In the genomic region with DNA sequence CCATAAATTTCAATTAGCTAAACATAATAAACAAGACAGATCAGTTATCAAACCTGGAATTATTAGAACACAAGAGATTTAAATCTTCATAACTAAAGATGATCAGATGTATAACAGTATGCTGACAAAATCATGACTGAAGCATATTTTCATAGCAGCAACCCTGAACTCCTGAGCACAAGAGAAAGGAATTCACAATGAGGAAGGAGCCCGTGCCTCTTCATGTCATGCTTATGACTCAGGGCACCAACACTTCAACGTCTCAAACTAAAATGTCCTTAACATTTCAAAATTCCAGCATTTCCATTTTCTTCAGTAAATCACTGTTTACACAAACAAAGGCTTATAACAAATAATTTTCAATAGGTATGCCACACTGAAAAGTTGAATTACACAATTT, we compare ENCODE assay signal across 10 cellular contexts. TPM values are rescaled to one million over a fixed set of nuclear protein-coding genes. Genes with fewer than 3 reads are reported as not detected.
A peak's percentile ranks its signal among the peaks of the same experiment; 100 is the strongest.
DNase-seq lines count a peak whose midpoint lies in the region; ATAC-seq and TF ChIP-seq lines count a peak whose summit lies in the region.
"Had no signal": no experiment of that assay in that cellular context is flagged by ENCODE, and none has a peak within 500 bp of the region (broad histone marks: within the 10 kb centered on the region; RNA-seq: fewer than 3 reads in every experiment).

No MANE protein-coding gene starts in this region.

- H3K56ac ChIP-seq in H9 (ENCODE audit: insufficient read length, low read depth, low read length): no peak overlapping the region

- DNase-seq in GM23248 (peak; percentile 94), RPMI7951 (ENCODE audit: low read depth) (peak; percentile 58), fibroblast of pulmonary artery (ENCODE audit: low read depth) (peak; percentile 77), H9 (no peak)
- no peak for DNase-seq in activated naive CD8-positive, alpha-beta T cell treated with anti-CD3 and anti-CD28 coated beads for 36 hours
- DNase-seq: activated gamma-delta T cell, glutamatergic neuron had no signal

- H2BK15ac ChIP-seq in H9 (ENCODE audit: low read depth, low read length): no peak overlapping the region

- H4K91ac ChIP-seq in H9 (ENCODE audit: insufficient read length, low read depth, low read length): no peak overlapping the region

- no peak overlapping the region for H2BK5ac ChIP-seq in H9 (ENCODE audit: insufficient read length, low read length)

- H3K27ac Mint-ChIP-seq in activated naive CD8-positive, alpha-beta T cell treated with anti-CD3 and anti-CD28 coated beads for 36 hours: no peak overlapping the region
- H3K27ac Mint-ChIP-seq in H9: no peak overlapping the region

- H3K4me1 ChIP-seq in GM23248 (ENCODE audit: insufficient read depth) (peaks cover 36% of the 10 kb centered on the region), skeletal muscle satellite cell (ENCODE audit: control insufficient read depth, insufficient read depth, low read length) (peaks cover 23% of the 10 kb centered on the region), H9 (ENCODE audit: insufficient read depth, low read length) (0 out of 2 replicates have a peak, but pooled peaks cover 4% of the 10 kb centered on the region)

- no peak overlapping the region for H3K4me3 Mint-ChIP-seq in activated naive CD8-positive, alpha-beta T cell treated with anti-CD3 and anti-CD28 coated beads for 36 hours
- no peak overlapping the region for H3K4me3 Mint-ChIP-seq in H9
- H3K4me3 Mint-ChIP-seq: neural crest cell had no signal

- H3K4me3 ChIP-seq in GM23248 (peak overlapping the region; percentile 64), fibroblast of pulmonary artery (replicated peaks; ENCODE audit: low read depth, low read length) (no peak overlapping the region), skeletal muscle satellite cell (ENCODE audit: low read length) (no peak overlapping the region)

- H3K36me3 Mint-ChIP-seq in activated naive CD8-positive, alpha-beta T cell treated with anti-CD3 and anti-CD28 coated beads for 36 hours: peaks cover 19% of the 10 kb centered on the region
- H3K36me3 Mint-ChIP-seq in H9 (ENCODE audit: insufficient read depth in 1 of 3, low read depth in 3 of 3): peaks cover 0 to 7% (median 0%) of the 10 kb centered on the region in 3 experiments; a peak in 1 of 7 replicates

- H3K9me2 ChIP-seq in GM23248 (ENCODE audit: insufficient read depth): no peaks in the 10 kb centered on the region

- no peaks in the 10 kb centered on the region for H3K23me2 ChIP-seq in H9 (ENCODE audit: insufficient read length, low read depth, low read length, poor library complexity, severe bottlenecking)

- H4K5ac ChIP-seq in H9 (ENCODE audit: insufficient read length, low read depth, low read length): no peak overlapping the region

- TF ChIP-seq CTCF in fibroblast of pulmonary artery (IDR thresholded peaks at IDR 0.05; ENCODE audit: low read length, missing control alignments): no peak
- no peak for TF ChIP-seq CTCF in H9 (conservative IDR thresholded peaks at IDR 0.05)

- peaks cover 55% of the 10 kb centered on the region for H3K4me1 Mint-ChIP-seq in activated naive CD8-positive, alpha-beta T cell treated with anti-CD3 and anti-CD28 coated beads for 36 hours
- peaks cover 33 to 49% of the 10 kb centered on the region in 2 experiments for H3K4me1 Mint-ChIP-seq in H9

- H3K27ac ChIP-seq in GM23248 (peak overlapping the region; percentile 73), H9 (ENCODE audit: insufficient read length, low read depth, low read length) (no peak overlapping the region)

- H3K27me3 ChIP-seq in GM23248 (replicated peaks; ENCODE audit: insufficient read depth) (no peaks in the 10 kb centered on the region), skeletal muscle satellite cell (ENCODE audit: control insufficient read depth, insufficient read depth, low read length) (no peaks in the 10 kb centered on the region), H9 (ENCODE audit: insufficient read depth, low read length) (no peaks in the 10 kb centered on the region)

- no peak overlapping the region for H2BK20ac ChIP-seq in H9 (ENCODE audit: low read depth, low read length, poor library complexity, severe bottlenecking)

- no peak overlapping the region for H3K23ac ChIP-seq in H9 (ENCODE audit: insufficient read length, low read depth, low read length)

- H3K79me2 ChIP-seq in GM23248 (ENCODE audit: insufficient read depth): peaks cover 98% of the 10 kb centered on the region
- peaks cover 7% of the 10 kb centered on the region for H3K79me2 ChIP-seq in H9 (ENCODE audit: insufficient read depth, low read length)

- H2BK12ac ChIP-seq in H9 (ENCODE audit: insufficient read length, low read depth, low read length): no peak overlapping the region

- H3K79me1 ChIP-seq in H9 (ENCODE audit: insufficient read depth, low read depth, low read length, poor library complexity, severe bottlenecking): peaks cover 3% of the 10 kb centered on the region

- in situ Hi-C loops in GM23248 (cut with MboI): no loop called here

- no peak overlapping the region for H2BK120ac ChIP-seq in H9 (ENCODE audit: low read depth, low read length, poor library complexity, severe bottlenecking)

- no peaks in the 10 kb centered on the region for H3K27me3 Mint-ChIP-seq in activated naive CD8-positive, alpha-beta T cell treated with anti-CD3 and anti-CD28 coated beads for 36 hours
- H3K27me3 Mint-ChIP-seq in H9 (ENCODE audit: low read depth): no peaks in the 10 kb centered on the region

- H3K9ac ChIP-seq in GM23248: peak overlapping the region; percentile 61
- peak overlapping the region; percentile 44 for H3K9ac ChIP-seq in skeletal muscle satellite cell (ENCODE audit: low read depth, low read length)
- H3K9ac ChIP-seq in H9 (ENCODE audit: extremely low read depth, insufficient read length, low read length): no peak overlapping the region

- no peak overlapping the region for H4K8ac ChIP-seq in H9 (replicated peaks; ENCODE audit: insufficient read length, low read depth, low read length)

- H3K36me3 ChIP-seq in GM23248 (ENCODE audit: low read depth) (no peaks in the 10 kb centered on the region), skeletal muscle satellite cell (ENCODE audit: insufficient read depth, low read length) (no peaks in the 10 kb centered on the region)

- no peak for ATAC-seq in GM18907 (IDR thresholded peaks at IDR 0.05; ENCODE audit: unreplicated experiment)

- no peak overlapping the region for H3T11ph ChIP-seq in H9 (ENCODE audit: low read length)

- H3K9me3 ChIP-seq in GM23248 (ENCODE audit: low read depth): no peaks in the 10 kb centered on the region
- no peaks in the 10 kb centered on the region for H3K9me3 ChIP-seq in skeletal muscle satellite cell (replicated peaks; ENCODE audit: low read length)
- no peaks in the 10 kb centered on the region for H3K9me3 ChIP-seq in H9 (ENCODE audit: control insufficient read depth, low read depth, low read length)

- H2AFZ ChIP-seq in GM23248: peak overlapping the region; percentile 24; the same call in 1 of the 2 replicates
- H2AFZ ChIP-seq in H9 (ENCODE audit: low read length): no peak overlapping the region

- no peak overlapping the region for H3K14ac ChIP-seq in H9 (ENCODE audit: insufficient read depth, low read length)

- H4K20me1 ChIP-seq in GM23248 (ENCODE audit: insufficient read depth): no peaks in the 10 kb centered on the region
- H4K20me1 ChIP-seq in H9 (ENCODE audit: control insufficient read depth, insufficient read depth, insufficient read length): no peaks in the 10 kb centered on the region

- 2 to 3% methylated on average over 2 of the region's 2 CpGs for WGBS in GM23248 (ENCODE audit: low coverage in 1 of 2, low lambda C conversion rate in 2 of 2, missing lambda C conversion rate in 2 of 2), 2 experiments
- WGBS in H9 (ENCODE audit: extremely low coverage, insufficient read length, low lambda C conversion rate): no CpG with 5 or more reads among the region's 2 CpGs

- no peak overlapping the region for H3K18ac ChIP-seq in H9 (ENCODE audit: insufficient read length, low read depth, low read length)

- no peak overlapping the region for H3K4ac ChIP-seq in H9 (ENCODE audit: low read depth, low read length)

- H2AK5ac ChIP-seq in H9 (ENCODE audit: insufficient read length, low read length): no peak overlapping the region

- peaks cover 32% of the 10 kb centered on the region for H3F3A ChIP-seq in GM23248 (ENCODE audit: insufficient read depth)

- peak overlapping the region; percentile 89 for H3K4me2 ChIP-seq in GM23248 (ENCODE audit: unreplicated experiment)
- peak overlapping the region; percentile 70 for H3K4me2 ChIP-seq in skeletal muscle satellite cell (ENCODE audit: low read length)
- no peak overlapping the region for H3K4me2 ChIP-seq in H9 (ENCODE audit: insufficient read depth, insufficient read length, low read length)

- H3K9me3 Mint-ChIP-seq in activated naive CD8-positive, alpha-beta T cell treated with anti-CD3 and anti-CD28 coated beads for 36 hours: peaks cover 3% of the 10 kb centered on the region
- H3K9me3 Mint-ChIP-seq in H9: no peaks in the 10 kb centered on the region

RNA-seq across cellular contexts. Expression of gene AP3B1, which starts 6.7 kb away (rescaled TPM):
- total RNA-seq in GM23248 (2014; rRNA removed; shearing (Covaris generic)): 46.7 and 49.7 TPM in 2 replicates
- 40.3 and 43.3 TPM in 2 replicates for polyA plus RNA-seq in GM23248 (2016; fragmentation: Nextera tagmentation; extraction: Ambion mirVana)
- total RNA-seq in RPMI7951 (2014; rRNA removed; shearing (Covaris generic)): 43.7 and 74.5 TPM in 2 replicates
- total RNA-seq in skeletal muscle satellite cell (2012; rRNA removed): 54.4 and 66.9 TPM in 2 replicates
- total RNA-seq in activated naive CD8-positive, alpha-beta T cell treated with anti-CD3 and anti-CD28 coated beads for 36 hours: 10 to 100 TPM; 36.6 to 36.7 TPM
- total RNA-seq in H9 (2021): 41.8 and 43.3 TPM in 2 replicates

Comparison
In these comparisons a context has a peak if more than half of its experiments do, and no peak if none do; other contexts are left out.
1. DNase-seq: peak in GM23248 (single experiment), RPMI7951 (single experiment) and fibroblast of pulmonary artery (single experiment); none in activated naive CD8-positive, alpha-beta T cell treated with anti-CD3 and anti-CD28 coated beads for 36 hours (single experiment) and H9 (single experiment).